Comparison of ENCODE assay signal across 8 cellular contexts in genomic region chr3:9916734-9917680, GRCh38. TPM values are rescaled to one million over a fixed set of nuclear protein-coding genes. Genes with fewer than 3 reads are reported as not detected.
A peak's percentile ranks its signal among the peaks of the same experiment; 100 is the strongest.
DNase-seq lines count a peak whose midpoint lies in the region; ATAC-seq and TF ChIP-seq lines count a peak whose summit lies in the region.

Gene IL17RC, plus strand, starts transcription at chr3:9917098. Its CDS starts 218 bp downstream, at chr3:9917316.

- intact Hi-C loops in stomach (cut with DNase I; ENCODE audit: low total_unique reads), result loop anchor here (10.0 kb wide), 1 partner anchor 72 kb away; the partner anchor contains the start of gene RPUSD3

- peaks cover 0 to 17% (median 15%) of the 10 kb centered on the region in 4 donors for H3K36me3 ChIP-seq in stomach

- peak; percentile 95 for ATAC-seq in esophagus mucosa
- ATAC-seq in HG02840 (IDR thresholded peaks at IDR 0.05; ENCODE audit: low FRiP score, unreplicated experiment), result no peak

- 7 to 14% (median 10%) methylated on average over 9 to 19 of the region's 19 CpGs for WGBS in stomach, 5 donors

- TF ChIP-seq POLR2A in stomach (IDR thresholded peaks at IDR 0.05), result no peak

- H3K27ac ChIP-seq in stomach, result peak within 1 kb of the TSS; percentile 84 to 94 (median 90)

- peak within 1 kb of the TSS; percentile 58 to 68 (median 63) for H3K4me3 ChIP-seq in stomach

- peaks cover 44 to 68% (median 61%) of the 10 kb centered on the region in 4 donors for H3K4me1 ChIP-seq in stomach

- no peaks in the 10 kb centered on the region for H3K27me3 ChIP-seq in stomach

- no peak for TF ChIP-seq CTCF in stomach (IDR thresholded peaks at IDR 0.05)

- DNase-seq in SIG-M5 treated with dmso at 0.1 percent for 504 hours (lab: John Stamatoyannopoulos, UW; ENCODE audit: unreplicated experiment) (peak; percentile 48), SIG-M5 (lab: John Stamatoyannopoulos, UW) (no peak), NCI-H446 (lab: John Stamatoyannopoulos, UW) (peak; percentile 34 to 73), activated T-cell treated with anti-CD3 and anti-CD28 coated beads for 48 hours (ENCODE audit: low read depth) (peak; percentile 36), midbrain (lab: John Stamatoyannopoulos, UW) (peak; percentile 47), stomach (peak; percentile 88)

- H3K9me3 ChIP-seq in stomach, result no peaks in the 10 kb centered on the region

- TF ChIP-seq EP300 in stomach (IDR thresholded peaks at IDR 0.05), result no peak

RNA-seq across cellular contexts. Expression of gene IL17RC, which starts in this region (rescaled TPM):
- 26.6 TPM for total RNA-seq in esophagus mucosa
- 100 to 1,000 TPM in 3 of 5 donors, 10 to 100 TPM in 2; 20.1 to 284 (median 111) TPM for total RNA-seq in stomach
- polyA plus RNA-seq in stomach, result 10 to 100 TPM; 24.2 to 40.6 (median 25.5) TPM
